In the genomic region with DNA sequence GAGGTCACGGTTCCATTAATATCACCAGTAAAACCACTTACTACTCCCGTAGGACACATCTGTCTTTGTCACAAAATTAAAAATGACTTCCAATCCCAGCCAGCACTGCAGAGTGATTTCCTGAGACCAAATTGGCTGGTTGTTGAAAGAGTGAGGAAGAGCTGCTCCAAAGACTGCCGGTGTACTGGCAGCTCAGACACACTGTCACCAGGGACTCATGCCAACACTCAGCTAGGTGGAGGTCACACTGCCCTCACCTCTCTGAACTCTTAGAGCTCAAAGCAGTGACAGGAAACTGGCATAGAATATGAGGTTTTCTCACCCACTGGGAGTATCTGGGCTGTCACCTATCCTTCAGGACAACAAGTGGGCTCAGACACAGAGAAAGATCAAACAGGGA, we compare ENCODE assay signal across 12 cellular contexts.
"Had no signal": no experiment of that assay in that cellular context is flagged by ENCODE, and none has a peak within 500 bp of the region (broad histone marks: within the 10 kb centered on the region; RNA-seq: fewer than 3 reads in every experiment).

No MANE protein-coding gene starts in this region.

- H3K27me3 ChIP-seq: breast epithelium, upper lobe of left lung had no signal

- H3K4me1 ChIP-seq: breast epithelium had no signal

- H3K4me3 ChIP-seq: breast epithelium, upper lobe of left lung had no signal

- H3K36me3 ChIP-seq: breast epithelium had no signal

- DNase-seq: activated CD4-positive, alpha-beta T cell treated with anti-CD3 and anti-CD28 coated beads, Interleukin-2, amount 50 U/mL, for 1 hour; activated effector memory CD4-positive, alpha-beta T cell treated with Interleukin-2 at 50 U/mL for 16 hours; activated naive CD8-positive, alpha-beta T cell treated with anti-CD3 and anti-CD28 coated beads for 36 hours; activated T-cell treated with anti-CD3 and anti-CD28 coated beads, Interleukin-2, amount 50 U/mL, for 1 hour; aorta; effector CD4-positive, alpha-beta T cell; kidney glomerular epithelial cell; occipital lobe; stimulated activated naive CD4-positive, alpha-beta T cell; upper lobe of left lung had no signal

- H3K27ac ChIP-seq: breast epithelium, upper lobe of left lung had no signal

- ATAC-seq: sciatic nerve had no signal
